Comparison of ENCODE assay signal across 1 cellular context in the genomic region with DNA sequence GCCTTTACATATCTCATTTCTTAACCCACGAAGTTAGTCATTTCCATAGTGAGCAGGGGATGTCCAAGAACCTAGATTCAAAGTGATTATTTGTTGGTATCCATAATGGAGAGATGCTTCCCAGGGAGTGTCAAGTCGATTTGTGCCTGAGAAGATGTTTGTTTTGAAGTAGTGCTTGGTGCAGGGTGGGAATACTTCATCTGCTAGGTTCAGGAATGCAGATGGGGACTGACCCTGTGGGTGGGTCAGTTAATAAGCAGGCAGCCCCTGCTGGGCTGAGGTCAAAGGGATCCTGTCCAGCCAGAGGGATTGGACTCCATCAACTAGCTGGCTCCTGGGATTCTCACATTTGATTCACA.
TF ChIP-seq lines count a peak whose summit lies in the region.

No MANE protein-coding gene starts in this region.

TF ChIP-seq in HepG2, 621 proteins besides CTCF, POLR2A, EP300 and RAD21:
- TF ChIP-seq ZNF431 (CRISPR knock-in tag; IDR thresholded peaks at IDR 0.05; ENCODE audit: borderline replicate concordance, low read depth) (no peak), ZZZ3 (CRISPR knock-in tag; IDR thresholded peaks at IDR 0.05; ENCODE audit: borderline replicate concordance) (no peak), MYC (CRISPR knock-in tag; IDR thresholded peaks at IDR 0.05; ENCODE audit: borderline replicate concordance) (no peak), ZNF598 (CRISPR knock-in tag; IDR thresholded peaks at IDR 0.05; ENCODE audit: borderline replicate concordance) (no peak), NFIB (CRISPR knock-in tag; IDR thresholded peaks at IDR 0.05; ENCODE audit: borderline replicate concordance) (no peak), ZFP1 (CRISPR knock-in tag; IDR thresholded peaks at IDR 0.05) (no peak), ARNT2 (CRISPR knock-in tag; IDR thresholded peaks at IDR 0.05; ENCODE audit: low read depth) (no peak), ZNF724P (CRISPR knock-in tag; IDR thresholded peaks at IDR 0.05; ENCODE audit: borderline replicate concordance) (no peak), PHF20 (CRISPR knock-in tag; IDR thresholded peaks at IDR 0.05) (no peak), SAFB2 (CRISPR knock-in tag; IDR thresholded peaks at IDR 0.05; ENCODE audit: borderline replicate concordance, low read depth) (no peak)
- TF ChIP-seq, protein P1, sequence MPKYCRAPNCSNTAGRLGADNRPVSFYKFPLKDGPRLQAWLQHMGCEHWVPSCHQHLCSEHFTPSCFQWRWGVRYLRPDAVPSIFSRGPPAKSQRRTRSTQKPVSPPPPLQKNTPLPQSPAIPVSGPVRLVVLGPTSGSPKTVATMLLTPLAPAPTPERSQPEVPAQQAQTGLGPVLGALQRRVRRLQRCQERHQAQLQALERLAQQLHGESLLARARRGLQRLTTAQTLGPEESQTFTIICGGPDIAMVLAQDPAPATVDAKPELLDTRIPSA (CRISPR knock-in tag; IDR thresholded peaks at IDR 0.05; ENCODE audit: borderline replicate concordance) = no peak
- TF ChIP-seq, protein P2, sequence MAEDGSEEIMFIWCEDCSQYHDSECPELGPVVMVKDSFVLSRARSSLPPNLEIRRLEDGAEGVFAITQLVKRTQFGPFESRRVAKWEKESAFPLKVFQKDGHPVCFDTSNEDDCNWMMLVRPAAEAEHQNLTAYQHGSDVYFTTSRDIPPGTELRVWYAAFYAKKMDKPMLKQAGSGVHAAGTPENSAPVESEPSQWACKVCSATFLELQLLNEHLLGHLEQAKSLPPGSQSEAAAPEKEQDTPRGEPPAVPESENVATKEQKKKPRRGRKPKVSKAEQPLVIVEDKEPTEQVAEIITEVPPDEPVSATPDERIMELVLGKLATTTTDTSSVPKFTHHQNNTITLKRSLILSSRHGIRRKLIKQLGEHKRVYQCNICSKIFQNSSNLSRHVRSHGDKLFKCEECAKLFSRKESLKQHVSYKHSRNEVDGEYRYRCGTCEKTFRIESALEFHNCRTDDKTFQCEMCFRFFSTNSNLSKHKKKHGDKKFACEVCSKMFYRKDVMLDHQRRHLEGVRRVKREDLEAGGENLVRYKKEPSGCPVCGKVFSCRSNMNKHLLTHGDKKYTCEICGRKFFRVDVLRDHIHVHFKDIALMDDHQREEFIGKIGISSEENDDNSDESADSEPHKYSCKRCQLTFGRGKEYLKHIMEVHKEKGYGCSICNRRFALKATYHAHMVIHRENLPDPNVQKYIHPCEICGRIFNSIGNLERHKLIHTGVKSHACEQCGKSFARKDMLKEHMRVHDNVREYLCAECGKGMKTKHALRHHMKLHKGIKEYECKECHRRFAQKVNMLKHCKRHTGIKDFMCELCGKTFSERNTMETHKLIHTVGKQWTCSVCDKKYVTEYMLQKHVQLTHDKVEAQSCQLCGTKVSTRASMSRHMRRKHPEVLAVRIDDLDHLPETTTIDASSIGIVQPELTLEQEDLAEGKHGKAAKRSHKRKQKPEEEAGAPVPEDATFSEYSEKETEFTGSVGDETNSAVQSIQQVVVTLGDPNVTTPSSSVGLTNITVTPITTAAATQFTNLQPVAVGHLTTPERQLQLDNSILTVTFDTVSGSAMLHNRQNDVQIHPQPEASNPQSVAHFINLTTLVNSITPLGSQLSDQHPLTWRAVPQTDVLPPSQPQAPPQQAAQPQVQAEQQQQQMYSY (CRISPR knock-in tag; IDR thresholded peaks at IDR 0.05) = no peak
